8 cellular contexts compared by ENCODE assay signal in genomic region chr10:125057158-125058001, GRCh38.
DNase-seq lines count a peak whose midpoint lies in the region; ATAC-seq and TF ChIP-seq lines count a peak whose summit lies in the region.

No MANE protein-coding gene starts in this region.

- H3K4me1 Mint-ChIP-seq in nephron, result peaks cover 89% of the 10 kb centered on the region

- H3K9me3 Mint-ChIP-seq in nephron, result no peaks in the 10 kb centered on the region

- peaks cover 14% of the 10 kb centered on the region for H3K36me3 Mint-ChIP-seq in nephron (ENCODE audit: low read depth)

- H3K27ac Mint-ChIP-seq in nephron, result peak overlapping the region; percentile 99 to 100 (median 99)

- H3K4me3 Mint-ChIP-seq in nephron, result peak overlapping the region; percentile 51 to 63 (median 62)

- no peak for TF ChIP-seq CTCF in nephron (IDR thresholded peaks at IDR 0.05; ENCODE audit: unreplicated experiment in 3 of 3)

- peak; percentile 55 for DNase-seq in RKO (ENCODE audit: low spot score)
- peak; percentile 93 for DNase-seq in fibroblast of gingiva (ENCODE audit: low read depth)
- DNase-seq in NCI-H187 treated with DMSO at 0.1 percent for 48 hours (lab: John Stamatoyannopoulos, UW), result no peak
- no peak for DNase-seq in NCI-H345 (lab: John Stamatoyannopoulos, UW)
- DNase-seq in activated CD4-positive, alpha-beta T cell treated with anti-CD3 and anti-CD28 coated beads for 48 hours, result no peak

- ATAC-seq in GM21619 (IDR thresholded peaks at IDR 0.05; ENCODE audit: unreplicated experiment), result peak; percentile 42
- no peak for ATAC-seq in HG03457 (IDR thresholded peaks at IDR 0.05; ENCODE audit: unreplicated experiment)

- no peaks in the 10 kb centered on the region for H3K27me3 Mint-ChIP-seq in nephron (ENCODE audit: low read depth)

Comparison
In these comparisons a context has a peak if more than half of its experiments do, and no peak if none do; other contexts are left out.
1. DNase-seq: peak in RKO (single experiment) and fibroblast of gingiva (single experiment); none in NCI-H187 treated with DMSO at 0.1 percent for 48 hours (single experiment), NCI-H345 (single experiment) and activated CD4-positive, alpha-beta T cell treated with anti-CD3 and anti-CD28 coated beads for 48 hours (single experiment).